15 cellular contexts compared by ENCODE assay signal in genomic region chr1:29272171-29272907, GRCh38. TPM values are rescaled to one million over a fixed set of nuclear protein-coding genes. Genes with fewer than 3 reads are reported as not detected.
DNase-seq lines count a peak whose midpoint lies in the region; ATAC-seq and TF ChIP-seq lines count a peak whose summit lies in the region.
"Had no signal": no experiment of that assay in that cellular context is flagged by ENCODE, and none has a peak within 500 bp of the region (broad histone marks: within the 10 kb centered on the region; RNA-seq: fewer than 3 reads in every experiment).

No MANE protein-coding gene starts in this region.

- peak overlapping the region; percentile 25 for H3K27ac Mint-ChIP-seq in Calu3 (ENCODE audit: unreplicated experiment)
- peak overlapping the region; percentile 14 for H3K27ac Mint-ChIP-seq in glutamatergic neuron (ENCODE audit: unreplicated experiment)
- H3K27ac Mint-ChIP-seq: activated T-cell treated with anti-CD3 and anti-CD28 coated beads, Interleukin-2, amount 50 U/mL, for 72 hours; B cell had no signal

- peaks cover 21% of the 10 kb centered on the region for H3K4me1 Mint-ChIP-seq in Calu3 (ENCODE audit: low read depth, unreplicated experiment)
- H3K4me1 Mint-ChIP-seq in glutamatergic neuron (ENCODE audit: low read depth, unreplicated experiment) = peaks cover 20% of the 10 kb centered on the region
- H3K4me1 Mint-ChIP-seq: B cell had no signal

- H3K36me3 ChIP-seq in PC-3 (ENCODE audit: low read depth, low read length) = no peaks in the 10 kb centered on the region
- H3K36me3 ChIP-seq: colonic mucosa had no signal

- ATAC-seq in PC-3 = peak; percentile 9
- ATAC-seq: activated T-cell treated with anti-CD3 and anti-CD28 coated beads, Interleukin-2, amount 50 U/mL, for 72 hours had no signal

- POLR2A ChIA-PET in PC-3 (lab: Charles Lee; ENCODE audit: unreplicated experiment) = no interaction called here

- H3K27me3 Mint-ChIP-seq in Calu3 (ENCODE audit: unreplicated experiment) (no peaks in the 10 kb centered on the region), glutamatergic neuron (ENCODE audit: unreplicated experiment) (peaks cover 2% of the 10 kb centered on the region)

- peak overlapping the region; percentile 54 for H2AFZ ChIP-seq in PC-3 (ENCODE audit: low read length)

- intact Hi-C loops in Calu3 (cut with micrococcal nuclease; ENCODE audit: unreplicated experiment) (no loop called here), PC-3 (cut with micrococcal nuclease) (no loop called here), posterior vena cava (cut with DNase I) (no loop called here)

- no peaks in the 10 kb centered on the region for H3K27me3 ChIP-seq in PC-3 (ENCODE audit: low read length)
- H3K27me3 ChIP-seq: colonic mucosa, upper lobe of left lung had no signal

- peak overlapping the region; percentile 71 for H3K4me2 ChIP-seq in PC-3 (ENCODE audit: low read length)

- peak overlapping the region; percentile 52 for H3K27ac ChIP-seq in PC-3 (ENCODE audit: low read length)

- H3F3A ChIP-seq in PC-3 (ENCODE audit: low read length, unreplicated experiment) = no peaks in the 10 kb centered on the region

- H3K36me3 Mint-ChIP-seq in Calu3 (ENCODE audit: insufficient read depth, unreplicated experiment) (no peaks in the 10 kb centered on the region), glutamatergic neuron (ENCODE audit: unreplicated experiment) (peaks cover 10% of the 10 kb centered on the region)

- no TSS peak for BruUV-seq in Calu3 (replicated peaks; lab: Mats Ljungman, UMichigan)
- BruUV-seq in PC-3 (replicated peaks; lab: Mats Ljungman, UMichigan) = TSS peak; percentile 39

- H3K4me1 ChIP-seq in PC-3 (ENCODE audit: insufficient read depth, low read length) = peaks cover 19% of the 10 kb centered on the region

- TF ChIP-seq CTCF in Calu3 (IDR thresholded peaks at IDR 0.05; ENCODE audit: unreplicated experiment) = no peak
- no peak for TF ChIP-seq CTCF in PC-3 (conservative IDR thresholded peaks at IDR 0.05; ENCODE audit: low read depth, low read length)
- TF ChIP-seq CTCF in glutamatergic neuron (IDR thresholded peaks at IDR 0.05; ENCODE audit: partially characterized antibody, unreplicated experiment) = no peak

- no peaks in the 10 kb centered on the region for H3K79me2 ChIP-seq in PC-3 (ENCODE audit: low read length)

- DNase-seq in Calu3 (no peak), PC-3 (no peak), glutamatergic neuron (no peak), posterior vena cava (ENCODE audit: low spot score) (peak; percentile 13), UCSD-AML1 (lab: John Stamatoyannopoulos, UW; ENCODE audit: unreplicated experiment) (no peak), COR-L47 (lab: John Stamatoyannopoulos, UW) (no peak), dedifferentiated amniotic fluid mesenchymal stem cell (ENCODE audit: extremely low spot score) (no peak), NCI-H1105 (lab: John Stamatoyannopoulos, UW) (no peak)
- DNase-seq: activated CD4-positive, alpha-beta T cell treated with anti-CD3 and anti-CD28 coated beads, Interleukin-2, amount 50 U/mL, for 1 hour; activated T-cell treated with anti-CD3 and anti-CD28 coated beads, Interleukin-2, amount 50 U/mL, for 72 hours; NK-92 treated with Interleukin-12 subunit alpha and Interleukin-12 subunit beta, amount 100 ng/mL, for 24 hours; SHP77 treated with DMSO at 0.1 percent for 48 hours had no signal

- H3K9me3 Mint-ChIP-seq in Calu3 (ENCODE audit: low read depth, unreplicated experiment) = no peaks in the 10 kb centered on the region
- peaks cover 4% of the 10 kb centered on the region for H3K9me3 Mint-ChIP-seq in glutamatergic neuron (ENCODE audit: unreplicated experiment)
- H3K9me3 Mint-ChIP-seq: activated T-cell treated with anti-CD3 and anti-CD28 coated beads, Interleukin-2, amount 50 U/mL, for 72 hours had no signal

- CTCF ChIA-PET in Calu3 (lab: Charles Lee) (no interaction called here), PC-3 (lab: Charles Lee) (no interaction called here)

- H3K9me2 ChIP-seq in PC-3 (replicated peaks; ENCODE audit: low read length) = no peaks in the 10 kb centered on the region

- H3K4me3 Mint-ChIP-seq in Calu3 (ENCODE audit: low read depth, unreplicated experiment) (peak overlapping the region; percentile 31), glutamatergic neuron (ENCODE audit: unreplicated experiment) (no peak overlapping the region)
- H3K4me3 Mint-ChIP-seq: activated T-cell treated with anti-CD3 and anti-CD28 coated beads, Interleukin-2, amount 50 U/mL, for 72 hours; B cell had no signal

- peak overlapping the region; percentile 18; the same call in 1 of the 2 replicates for H3K4me3 ChIP-seq in PC-3 (ENCODE audit: low read length)
- H3K4me3 ChIP-seq: colonic mucosa, upper lobe of left lung had no signal

- H3K9me3 ChIP-seq in PC-3 (ENCODE audit: low read length) = no peaks in the 10 kb centered on the region
- H3K9me3 ChIP-seq: colonic mucosa, upper lobe of left lung had no signal

- no peaks in the 10 kb centered on the region for H4K20me1 ChIP-seq in PC-3 (ENCODE audit: low read length)

- 0 out of 2 replicates have a peak overlapping the region, but pooled peaks have one; percentile 8 for H3K9ac ChIP-seq in PC-3 (ENCODE audit: low read length)

RNA-seq across cellular contexts. Expression of gene PTPRU, which starts 36.0 kb away (rescaled TPM):
- total RNA-seq in Calu3 (2022) (37.9 and 54.5 TPM in 2 replicates), PC-3 (2014; rRNA removed) (25.7 and 31.4 TPM in 2 replicates), glutamatergic neuron (ENCODE audit: unreplicated experiment) (92.5 TPM), posterior vena cava (10 to 100 TPM; 12.3 to 16.5 TPM)

RNA-seq across cellular contexts. Expression of gene MECR, which starts 41.6 kb away (rescaled TPM):
- total RNA-seq in Calu3 (2022) = 45.9 and 46.8 TPM in 2 replicates
- total RNA-seq in PC-3 (2014; rRNA removed) = 25.3 and 30.5 TPM in 2 replicates
- 21.4 TPM for total RNA-seq in glutamatergic neuron (ENCODE audit: unreplicated experiment)
- total RNA-seq in posterior vena cava = 10 to 100 TPM; 13.9 to 20.0 TPM
